19 cellular contexts compared by ENCODE assay signal in the genomic region with DNA sequence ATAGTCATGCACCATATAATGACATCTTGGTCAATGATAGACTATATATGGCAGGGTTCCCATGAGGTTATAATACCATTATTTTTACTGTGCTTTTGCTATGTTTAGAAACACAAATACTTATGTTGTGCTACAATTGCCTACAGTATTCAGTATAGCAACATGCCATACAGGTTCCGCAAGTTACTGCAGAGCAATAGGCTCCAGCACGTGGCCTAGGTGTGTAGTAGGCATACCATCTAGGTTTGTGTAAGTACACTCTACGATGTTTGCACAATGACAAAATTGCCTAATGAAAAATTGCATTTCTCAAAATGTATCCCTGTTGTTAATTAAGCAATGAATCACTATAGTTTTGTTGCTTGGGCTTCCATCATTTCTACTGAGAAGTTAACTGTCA. TPM values are rescaled to one million over a fixed set of nuclear protein-coding genes. Genes with fewer than 3 reads are reported as not detected.
DNase-seq lines count a peak whose midpoint lies in the region; ATAC-seq and TF ChIP-seq lines count a peak whose summit lies in the region.
"Had no signal": no experiment of that assay in that cellular context is flagged by ENCODE, and none has a peak within 500 bp of the region (broad histone marks: within the 10 kb centered on the region; RNA-seq: fewer than 3 reads in every experiment).

No MANE protein-coding gene starts in this region.

- no peak for ATAC-seq in GM19395 (IDR thresholded peaks at IDR 0.05; ENCODE audit: unreplicated experiment)
- ATAC-seq: activated CD8-positive, alpha-beta T cell treated with anti-CD3 and anti-CD28 coated beads for 36 hours; HCT116; left lobe of liver; stimulated activated effector memory CD8-positive, alpha-beta T cell treated with anti-CD3 and anti-CD28 coated beads, Interleukin-12 subunit alpha, Interleukin-12 subunit beta, amount 100 ng/mL, for 72 hours had no signal

- H3K14ac ChIP-seq in trophoblast cell (ENCODE audit: low read length): no peak overlapping the region

- H4K12ac ChIP-seq in trophoblast cell (ENCODE audit: low read depth, low read length): no peak overlapping the region

- H3K79me2 ChIP-seq in trophoblast cell (ENCODE audit: control insufficient read depth, insufficient read depth, low read length, poor library complexity): no peaks in the 10 kb centered on the region

- H3K27me3 ChIP-seq in colonic mucosa (no peaks in the 10 kb centered on the region), trophoblast cell (ENCODE audit: insufficient read depth, low read length) (no peaks in the 10 kb centered on the region)
- H3K27me3 ChIP-seq: esophagus muscularis mucosa had no signal

- H4K8ac ChIP-seq in trophoblast cell (ENCODE audit: low read depth, low read length): no peak overlapping the region

- H3K23ac ChIP-seq in trophoblast cell (ENCODE audit: low read length): no peak overlapping the region

- no peak overlapping the region for H3K27ac ChIP-seq in colonic mucosa
- H3K27ac ChIP-seq in trophoblast cell (ENCODE audit: low read depth, low read length): no peak overlapping the region
- H3K27ac ChIP-seq: esophagus muscularis mucosa had no signal

- no CpG with 5 or more reads among the region's 3 CpGs for WGBS in trophoblast cell (ENCODE audit: extremely low coverage, insufficient coverage, insufficient read length)

- H3K18ac ChIP-seq in trophoblast cell (ENCODE audit: low read length): no peak overlapping the region

- H2AK5ac ChIP-seq in trophoblast cell (ENCODE audit: low read length): no peak overlapping the region

- no peak overlapping the region for H2BK12ac ChIP-seq in trophoblast cell (ENCODE audit: low read length)

- H2BK120ac ChIP-seq in trophoblast cell (ENCODE audit: insufficient read depth, low read length, poor library complexity): no peak overlapping the region

- no peak overlapping the region for H3K4ac ChIP-seq in trophoblast cell (ENCODE audit: low read depth, low read length)

- no peaks in the 10 kb centered on the region for H3K9me3 ChIP-seq in colonic mucosa
- H3K9me3 ChIP-seq in trophoblast cell (ENCODE audit: insufficient read depth, low read depth, low read length): no peaks in the 10 kb centered on the region
- H3K9me3 ChIP-seq: esophagus muscularis mucosa, SK-N-SH had no signal

- no peak overlapping the region for H4K91ac ChIP-seq in trophoblast cell (ENCODE audit: low read depth, low read length)

- intact Hi-C loops in colonic mucosa (cut with DNase I): no loop called here

- no peak overlapping the region for H2AFZ ChIP-seq in trophoblast cell (ENCODE audit: insufficient read depth, low read length, poor library complexity)

- H2BK5ac ChIP-seq in trophoblast cell (ENCODE audit: low read depth, low read length, poor library complexity): no peak overlapping the region

- no peak overlapping the region for H3K4me2 ChIP-seq in trophoblast cell (ENCODE audit: low read length)
- H3K4me2 ChIP-seq: SK-N-SH had no signal

- H3K4me3 ChIP-seq in colonic mucosa (no peak overlapping the region), trophoblast cell (ENCODE audit: low read depth, low read length) (no peak overlapping the region)
- H3K4me3 ChIP-seq: esophagus muscularis mucosa had no signal

- H3K36me3 ChIP-seq in colonic mucosa (no peaks in the 10 kb centered on the region), trophoblast cell (ENCODE audit: control insufficient read depth in 1 of 2, insufficient read depth in 2 of 2, low read length in 2 of 2) (no peaks in the 10 kb centered on the region)
- H3K36me3 ChIP-seq: esophagus muscularis mucosa had no signal

- H3K4me1 ChIP-seq in colonic mucosa (no peaks in the 10 kb centered on the region), trophoblast cell (ENCODE audit: control insufficient read depth in 1 of 2, insufficient read depth in 2 of 2, low read length in 2 of 2) (no peaks in the 10 kb centered on the region)

- DNase-seq in DMS53 (lab: John Stamatoyannopoulos, UW) (peak; percentile 93), LoVo (ENCODE audit: low spot score) (peak; percentile 11), colonic mucosa (peak; percentile 68), trophoblast cell (peak; percentile 93 to 97), NCI-H2081 (lab: John Stamatoyannopoulos, UW) (no peak), hepatic stellate cell (ENCODE audit: low spot score) (no peak)
- DNase-seq: activated CD8-positive, alpha-beta T cell treated with anti-CD3 and anti-CD28 coated beads for 36 hours; activated naive CD4-positive, alpha-beta T cell; amygdala; CD4-positive, alpha-beta T cell; effector CD4-positive, alpha-beta T cell; NCI-H2171 treated with DMSO at 0.1 percent for 48 hours; SK-N-SH; T1000 had no signal

- no peak for TF ChIP-seq CTCF in colonic mucosa (IDR thresholded peaks at IDR 0.05)

- no peaks in the 10 kb centered on the region for H3K79me1 ChIP-seq in trophoblast cell (ENCODE audit: low read length)

- H3K9ac ChIP-seq in colonic mucosa (ENCODE audit: low read depth in 2 of 2, low read length in 2 of 2) (no peak overlapping the region), trophoblast cell (ENCODE audit: low read length) (no peak overlapping the region)
- H3K9ac ChIP-seq: SK-N-SH had no signal

RNA-seq across cellular contexts. Expression of gene CD302, which starts 9.8 kb away (rescaled TPM):
- 10 to 100 TPM in 1 of 2 donors, 1 to 10 TPM in 1; 8.5 to 15.1 TPM for total RNA-seq in colonic mucosa
- 0.78 and 0.79 TPM in 2 replicates for polyA plus RNA-seq in trophoblast cell (2013)

Comparison
In these comparisons a context has a peak if more than half of its experiments do, and no peak if none do; other contexts are left out.
1. DNase-seq: peak in DMS53 (single experiment), LoVo (single experiment), colonic mucosa (single experiment) and trophoblast cell (2 of 2); none in NCI-H2081 (0 of 2) and hepatic stellate cell (single experiment).